In the genomic region with DNA sequence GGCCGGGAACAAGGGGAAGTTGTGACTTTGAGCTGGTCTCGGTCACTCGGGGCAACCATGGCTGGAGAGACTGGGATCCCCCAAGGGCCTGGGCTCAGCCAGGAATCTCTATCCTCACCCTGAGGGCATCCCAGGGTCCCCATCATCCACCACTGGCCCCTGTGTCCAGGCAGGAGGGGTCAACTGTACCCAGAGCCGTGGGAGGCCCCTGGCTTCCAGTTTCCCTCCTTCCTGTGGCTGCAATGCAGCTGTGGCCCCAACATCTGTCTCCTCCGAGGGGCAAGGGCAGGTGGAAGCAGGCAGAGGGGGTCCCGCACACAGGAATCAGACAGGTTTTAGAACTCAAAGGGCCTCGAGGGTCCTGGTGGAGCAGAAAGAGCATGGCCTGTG, we compare ENCODE assay signal across 1 cellular context.
TF ChIP-seq lines count a peak whose summit lies in the region.

No MANE protein-coding gene starts in this region.

TF ChIP-seq in H1, 55 proteins besides CTCF, POLR2A, EP300 and RAD21:
- TF ChIP-seq SP2 (IDR thresholded peaks at IDR 0.05; ENCODE audit: low read length) (no peak), CEBPB (IDR thresholded peaks at IDR 0.05; ENCODE audit: low read depth, low read length) (no peak), BRCA1 (IDR thresholded peaks at IDR 0.05; ENCODE audit: low read depth, low read length) (no peak), JUN (IDR thresholded peaks at IDR 0.05; ENCODE audit: low read depth, low read length) (no peak), POLR2AphosphoS5 (IDR thresholded peaks at IDR 0.05; ENCODE audit: low read depth, low read length) (no peak), SP1 (IDR thresholded peaks at IDR 0.05; ENCODE audit: low read depth, low read length) (no peak), BCL11A (IDR thresholded peaks at IDR 0.05; ENCODE audit: low read depth in 2 of 2, low read length in 2 of 2) (no peak), EGR1 (IDR thresholded peaks at IDR 0.05; ENCODE audit: borderline replicate concordance, low read depth, low read length) (no peak), HDAC2 (IDR thresholded peaks at IDR 0.05; ENCODE audit: borderline replicate concordance in 1 of 2, low read depth in 2 of 2, low read length in 2 of 2) (no peak), KDM1A (IDR thresholded peaks at IDR 0.05; ENCODE audit: borderline replicate concordance, low read length) (no peak), CHD2 (IDR thresholded peaks at IDR 0.05; ENCODE audit: low read length) (no peak)
- TF ChIP-seq, protein P1, sequence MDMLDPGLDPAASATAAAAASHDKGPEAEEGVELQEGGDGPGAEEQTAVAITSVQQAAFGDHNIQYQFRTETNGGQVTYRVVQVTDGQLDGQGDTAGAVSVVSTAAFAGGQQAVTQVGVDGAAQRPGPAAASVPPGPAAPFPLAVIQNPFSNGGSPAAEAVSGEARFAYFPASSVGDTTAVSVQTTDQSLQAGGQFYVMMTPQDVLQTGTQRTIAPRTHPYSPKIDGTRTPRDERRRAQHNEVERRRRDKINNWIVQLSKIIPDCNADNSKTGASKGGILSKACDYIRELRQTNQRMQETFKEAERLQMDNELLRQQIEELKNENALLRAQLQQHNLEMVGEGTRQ (IDR thresholded peaks at IDR 0.05; ENCODE audit: low read length), result no peak
